In the genomic region with DNA sequence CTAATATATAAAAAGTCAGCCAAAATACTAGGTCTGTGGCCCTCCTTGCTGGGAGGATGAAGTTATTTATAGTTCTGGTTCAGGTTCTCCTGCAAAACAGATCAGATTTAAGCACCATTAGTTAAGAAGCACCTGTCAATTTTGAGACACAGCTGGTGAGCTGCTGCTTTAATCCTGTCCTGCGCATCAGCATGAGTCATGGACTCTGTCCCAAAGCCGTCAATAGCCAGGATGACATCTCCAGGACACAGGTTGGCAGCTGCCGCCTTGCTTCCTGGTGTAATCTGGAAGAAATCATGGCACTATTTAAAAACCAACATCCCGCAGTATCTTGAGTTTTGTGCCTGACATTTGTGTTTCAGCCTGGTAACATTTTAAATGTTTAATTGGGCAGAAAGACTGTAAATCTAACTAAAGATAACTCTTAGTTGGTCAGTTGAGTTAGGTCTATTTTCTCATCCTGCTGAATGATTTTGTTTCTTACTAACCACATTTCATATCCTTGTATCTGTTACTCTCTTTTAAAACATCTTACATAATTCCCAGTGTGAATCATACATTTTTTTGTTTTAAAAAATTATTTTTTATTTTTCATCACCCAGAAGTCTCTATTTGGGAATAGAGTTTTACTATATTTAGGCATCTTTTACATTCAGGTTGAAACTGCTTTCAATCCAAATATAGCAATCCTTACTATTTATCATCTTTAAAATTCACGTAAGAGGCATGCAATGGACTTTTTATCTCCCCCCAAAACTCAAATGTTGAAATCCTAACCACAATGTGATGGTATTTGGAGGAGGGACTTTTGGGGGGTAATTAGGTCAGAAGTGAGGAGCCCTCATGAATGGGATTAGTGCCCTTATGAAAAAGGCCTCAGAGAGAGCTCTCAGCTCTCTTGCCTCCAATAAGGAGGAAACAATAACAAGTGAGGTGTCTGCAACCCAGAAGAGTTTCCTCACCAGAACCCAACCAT, we compare ENCODE assay signal across 23 cellular contexts. TPM values are rescaled to one million over a fixed set of nuclear protein-coding genes. Genes with fewer than 3 reads are reported as not detected.
DNase-seq lines count a peak whose midpoint lies in the region; ATAC-seq, FAIRE-seq and TF ChIP-seq lines count a peak whose summit lies in the region.
"Had no signal": no experiment of that assay in that cellular context is flagged by ENCODE, and none has a peak within 500 bp of the region (broad histone marks: within the 10 kb centered on the region; RNA-seq: fewer than 3 reads in every experiment).

No MANE protein-coding gene starts in this region.

- H3K27me3 ChIP-seq in IMR-90 (ENCODE audit: control insufficient read depth, insufficient read depth, low read length), result no peaks in the 10 kb centered on the region
- no peaks in the 10 kb centered on the region for H3K27me3 ChIP-seq in left ventricle myocardium inferior (ENCODE audit: low read depth)
- no peaks in the 10 kb centered on the region for H3K27me3 ChIP-seq in gastrocnemius medialis
- H3K27me3 ChIP-seq: testis had no signal

- no peak overlapping the region for H3K23ac ChIP-seq in IMR-90 (ENCODE audit: low read depth, low read length)

- no peak overlapping the region for H2AFZ ChIP-seq in IMR-90 (replicated peaks; ENCODE audit: low read length, poor library complexity)

- dilution Hi-C loops in IMR-90 (cut with HindIII; ENCODE audit: low sequenced_read_pairs, unreplicated experiment), result no loop called here

- H3K27ac Mint-ChIP-seq in activated T-cell treated with anti-CD3 and anti-CD28 coated beads, Interleukin-2, amount 50 U/mL, for 24 hours, result no peak overlapping the region

- no peak overlapping the region for H3K4me3 ChIP-seq in IMR-90 (ENCODE audit: insufficient read depth, low read depth, low read length)
- H3K4me3 ChIP-seq in left ventricle myocardium inferior, result no peak overlapping the region
- no peak overlapping the region for H3K4me3 ChIP-seq in gastrocnemius medialis
- H3K4me3 ChIP-seq: testis had no signal

- no peak overlapping the region for H2BK15ac ChIP-seq in IMR-90 (ENCODE audit: low read depth, low read length)

- in situ Hi-C loops in IMR-90 (cut with MboI; ENCODE audit: low sequenced_read_pairs), result no loop called here
- in situ Hi-C loops in gastrocnemius medialis (cut with MboI; ENCODE audit: low sequenced_read_pairs in 4 of 4), result no loop called here

- DNase-seq in IMR-90 (peak; percentile 30), SK-N-DZ (ENCODE audit: low spot score) (peak; percentile 85), left ventricle myocardium inferior (no peak), gastrocnemius medialis (peak; percentile 89 to 94), frontal cortex (ENCODE audit: low spot score in 2 of 2) (no peak), NCI-H2196 treated with DMSO at 0.1 percent for 48 hours (lab: John Stamatoyannopoulos, UW; ENCODE audit: unreplicated experiment) (no peak), H4 (ENCODE audit: low spot score) (no peak)
- no peak for DNase-seq in activated T-cell treated with anti-CD3 and anti-CD28 coated beads, Interleukin-2, amount 50 U/mL, for 24 hours
- DNase-seq: activated CD8-positive, alpha-beta memory T cell treated with anti-CD3 and anti-CD28 coated beads for 24 hours; amygdala; Caco-2; GDM1; Karpas-422; NCI-H1694; NCI-H526; retina; stimulated activated CD4-positive, alpha-beta T cell treated with anti-CD3 and anti-CD28 coated beads, Interleukin-2, amount 100 ng/mL, for 48 hours; SW 1271; testis had no signal

- no peak overlapping the region for H3K18ac ChIP-seq in IMR-90 (ENCODE audit: low read depth, low read length)

- H3K4me1 ChIP-seq in IMR-90 (ENCODE audit: control insufficient read depth, insufficient read depth, low read length), result no peaks in the 10 kb centered on the region
- peaks cover 29% of the 10 kb centered on the region for H3K4me1 ChIP-seq in left ventricle myocardium inferior
- H3K4me1 ChIP-seq in gastrocnemius medialis, result peaks cover 60 to 69% of the 10 kb centered on the region in 2 donors
- H3K4me1 ChIP-seq: Caco-2, testis had no signal

- CTCF ChIA-PET in IMR-90 (lab: Yijun Ruan, JAX), result interaction anchor here (0.7 kb wide), 1 partner anchor 14 kb away, joined by 3 read pairs; no protein-coding TSS in a partner anchor

- ATAC-seq in IMR-90 (ENCODE audit: low read depth) (no peak), gastrocnemius medialis (peak; percentile 95 to 96)

- H3K4ac ChIP-seq in IMR-90 (ENCODE audit: low read depth, low read length), result no peak overlapping the region

- no peak overlapping the region for H4K91ac ChIP-seq in IMR-90 (ENCODE audit: insufficient read depth, low read depth, low read length)

- WGBS in IMR-90 (ENCODE audit: extremely low coverage in 2 of 2, insufficient read length in 1 of 2), 2 experiments, result 83% methylated on average over 2 of the region's 5 CpGs; no CpG with 5 or more reads in 1 of the 2 experiments

- no peak overlapping the region for H2BK120ac ChIP-seq in IMR-90 (ENCODE audit: low read depth, low read length)

- no peak overlapping the region for H3K14ac ChIP-seq in IMR-90 (replicated peaks; ENCODE audit: low read depth, low read length)

- no peak overlapping the region for H2AK9ac ChIP-seq in IMR-90 (replicated peaks; ENCODE audit: low read depth, low read length, poor library complexity)

- H2BK5ac ChIP-seq in IMR-90 (ENCODE audit: low read depth, low read length, poor library complexity, severe bottlenecking), result no peak overlapping the region

- 0 out of 4 replicates have a peak, but pooled peaks cover 0 to 3% of the 10 kb centered on the region in 2 experiments for H3K79me1 ChIP-seq in IMR-90 (ENCODE audit: low read depth in 1 of 2, low read length in 2 of 2)

- H4K8ac ChIP-seq in IMR-90 (ENCODE audit: low read depth in 2 of 2, low read length in 2 of 2), result no peak overlapping the region

- no TSS peak for BruUV-seq in IMR-90 (replicated peaks; lab: Mats Ljungman, UMichigan)

- H3K4me2 ChIP-seq in IMR-90 (ENCODE audit: low read depth, low read length), result no peak overlapping the region

- intact Hi-C loops in IMR-90 (cut with micrococcal nuclease), result no loop called here
- intact Hi-C loops in left ventricle myocardium inferior (cut with micrococcal nuclease), result no loop called here
- intact Hi-C loops in gastrocnemius medialis (cut with DNase I; ENCODE audit: low total_unique reads), result loop anchor here (2.0 to 5.0 kb wide), 2 partner anchors 43 to 52 kb away; no protein-coding TSS in a partner anchor

- H2AK5ac ChIP-seq in IMR-90 (ENCODE audit: low read depth, low read length), result no peak overlapping the region

- POLR2A ChIA-PET in IMR-90 (lab: Charles Lee; ENCODE audit: unreplicated experiment), result no interaction called here

- no peak overlapping the region for H3K4me3 Mint-ChIP-seq in activated T-cell treated with anti-CD3 and anti-CD28 coated beads, Interleukin-2, amount 50 U/mL, for 24 hours
- H3K4me3 Mint-ChIP-seq: neural crest cell had no signal

- TF ChIP-seq CTCF in IMR-90 (conservative IDR thresholded peaks at IDR 0.05; ENCODE audit: low read depth, low read length), result no peak
- no peak for TF ChIP-seq CTCF in left ventricle myocardium inferior (IDR thresholded peaks at IDR 0.05; ENCODE audit: borderline replicate concordance)
- no peak for TF ChIP-seq CTCF in gastrocnemius medialis (IDR thresholded peaks at IDR 0.05 in 4 of 5, conservative IDR thresholded peaks at IDR 0.05 in 1 of 5)

- H3K36me3 Mint-ChIP-seq in activated T-cell treated with anti-CD3 and anti-CD28 coated beads, Interleukin-2, amount 50 U/mL, for 24 hours (ENCODE audit: low read depth), result no peaks in the 10 kb centered on the region

- no peak overlapping the region for H3K9ac ChIP-seq in IMR-90 (ENCODE audit: low read depth, low read length)

- TF ChIP-seq RAD21 in IMR-90 (IDR thresholded peaks at IDR 0.05; ENCODE audit: low read length), result no peak

- H3K9me3 ChIP-seq in IMR-90 (ENCODE audit: control insufficient read depth, insufficient read depth, low read length) (peaks cover 7% of the 10 kb centered on the region), left ventricle myocardium inferior (replicated peaks) (peaks cover 12% of the 10 kb centered on the region), gastrocnemius medialis (no peaks in the 10 kb centered on the region)
- H3K9me3 ChIP-seq: Caco-2, testis had no signal

- peaks cover 9% of the 10 kb centered on the region for H3K9me3 Mint-ChIP-seq in activated T-cell treated with anti-CD3 and anti-CD28 coated beads, Interleukin-2, amount 50 U/mL, for 24 hours

- peaks cover 4% of the 10 kb centered on the region; the same call in 1 of the 2 replicates for H3K9me1 ChIP-seq in IMR-90 (ENCODE audit: insufficient read depth, low read length)

- H2BK20ac ChIP-seq in IMR-90 (ENCODE audit: low read depth, low read length), result no peak overlapping the region

- H3K36me3 ChIP-seq in IMR-90 (ENCODE audit: control insufficient read depth, insufficient read depth, low read length) (no peaks in the 10 kb centered on the region), left ventricle myocardium inferior (peaks cover 30% of the 10 kb centered on the region), gastrocnemius medialis (peaks cover 0 to 39% of the 10 kb centered on the region in 2 donors)

- no peak overlapping the region for H4K5ac ChIP-seq in IMR-90 (ENCODE audit: low read depth, low read length)

- no peak overlapping the region for H3K27ac ChIP-seq in IMR-90 (ENCODE audit: insufficient read depth, low read length)
- H3K27ac ChIP-seq in left ventricle myocardium inferior (replicated peaks), result peak overlapping the region; percentile 16
- peak overlapping the region; percentile 89 to 98 (median 96) for H3K27ac ChIP-seq in gastrocnemius medialis
- H3K27ac ChIP-seq: testis, VCaP had no signal

- TF ChIP-seq POLR2A in IMR-90 (IDR thresholded peaks at IDR 0.05; ENCODE audit: low read depth, low read length), result no peak
- TF ChIP-seq POLR2A in gastrocnemius medialis (IDR thresholded peaks at IDR 0.05), result peak; percentile 5 to 50

- H3K27me3 Mint-ChIP-seq in activated T-cell treated with anti-CD3 and anti-CD28 coated beads, Interleukin-2, amount 50 U/mL, for 24 hours, result peaks cover 38% of the 10 kb centered on the region

- no peaks in the 10 kb centered on the region for H4K20me1 ChIP-seq in IMR-90 (ENCODE audit: insufficient read depth, low read length)

- no peaks in the 10 kb centered on the region for H3K4me1 Mint-ChIP-seq in activated T-cell treated with anti-CD3 and anti-CD28 coated beads, Interleukin-2, amount 50 U/mL, for 24 hours (ENCODE audit: low read depth)
- H3K4me1 Mint-ChIP-seq: neural crest cell had no signal

- H3K56ac ChIP-seq in IMR-90 (ENCODE audit: extremely low read depth, insufficient read depth, low read length), result 0 out of 2 replicates have a peak overlapping the region, but pooled peaks have one; percentile 1

- no peak for FAIRE-seq in frontal cortex (lab: Jason Lieb, UNC)
- FAIRE-seq: GM12891, islet of Langerhans had no signal

RNA-seq across cellular contexts. Expression of gene PDLIM3, which starts 10.1 kb away (rescaled TPM):
- total RNA-seq in IMR-90 (2012; rRNA removed) (8.9 and 11.7 TPM in 2 replicates), left ventricle myocardium inferior (308 TPM), gastrocnemius medialis (1,000 to 10,000 TPM; 1,062 to 7,224 (median 2,598) TPM), frontal cortex (14.3 TPM)
- polyA plus RNA-seq in IMR-90 (2012; rRNA removed), result 6.4 and 6.8 TPM in 2 replicates
- 5.8 and 6.6 TPM in 2 replicates for polyA plus RNA-seq in IMR-90 (2012; cell fraction: cytosol; rRNA removed)
- 6.6 and 13.8 TPM in 2 replicates for polyA plus RNA-seq in IMR-90 (2012; cell fraction: nucleus; rRNA removed; ENCODE audit: low replicate concordance)
- polyA plus RNA-seq in SK-N-DZ (2014; cell fraction: cytosol; rRNA removed), result 92.0 and 95.3 TPM in 2 replicates
- polyA plus RNA-seq in SK-N-DZ (2014; cell fraction: nucleus; rRNA removed), result 108 and 110 TPM in 2 replicates
- 12.5 and 16.2 TPM in 2 replicates for total RNA-seq in H4 (2014; rRNA removed; shearing (Covaris generic))

RNA-seq across cellular contexts. Expression of gene CCDC110, which starts 53.6 kb away (rescaled TPM):
- total RNA-seq in IMR-90 (2012; rRNA removed) (0.90 and 1.4 TPM in 2 replicates), left ventricle myocardium inferior (2.0 TPM), gastrocnemius medialis (1 to 10 TPM in 2 of 4 donors, under 1 TPM in 2; 0.97 to 4.1 (median 1.8) TPM), frontal cortex (0.41 TPM)
- 0.37 and 0.46 TPM in 2 replicates for polyA plus RNA-seq in IMR-90 (2012; rRNA removed)
- 0.13 and 0.21 TPM in 2 replicates for polyA plus RNA-seq in IMR-90 (2012; cell fraction: cytosol; rRNA removed)
- 0.39 TPM in 1 of 2 replicates, not detected in the other for polyA plus RNA-seq in IMR-90 (2012; cell fraction: nucleus; rRNA removed; ENCODE audit: low replicate concordance)
- polyA plus RNA-seq in SK-N-DZ (2014; cell fraction: cytosol; rRNA removed), result 0.19 and 0.22 TPM in 2 replicates
- polyA plus RNA-seq in SK-N-DZ (2014; cell fraction: nucleus; rRNA removed), result 0.40 and 0.93 TPM in 2 replicates
- total RNA-seq in H4 (2014; rRNA removed; shearing (Covaris generic)), result 0.12 TPM in 1 of 2 replicates, not detected in the other
- total RNA-seq: Caco-2 had no signal

Comparison
In these comparisons a context has a peak if more than half of its experiments do, and no peak if none do; other contexts are left out.
1. DNase-seq: peak in IMR-90 (single experiment), SK-N-DZ (single experiment) and gastrocnemius medialis (2 of 2); none in left ventricle myocardium inferior (single experiment), activated T-cell treated with anti-CD3 and anti-CD28 coated beads, Interleukin-2, amount 50 U/mL, for 24 hours (single experiment), frontal cortex (0 of 2), NCI-H2196 treated with DMSO at 0.1 percent for 48 hours (single experiment) and H4 (single experiment).
2. RNA of gene PDLIM3, which starts 10.1 kb away (total RNA-seq): 1,062 to 7,224 TPM in gastrocnemius medialis and 308 TPM in left ventricle myocardium inferior (single experiment); 12.5 to 16.2 TPM in H4, 14.3 TPM in frontal cortex (single experiment) and 8.9 to 11.7 TPM in IMR-90; every median in the first group is over 10 times any median in the second.